1 cellular context compared by ENCODE assay signal in genomic region chr11:68748061-68748460, GRCh38.
TF ChIP-seq lines count a peak whose summit lies in the region.

No MANE protein-coding gene starts in this region.

TF ChIP-seq in GM23338, 12 proteins besides CTCF, POLR2A, EP300 and RAD21 (continued from another document):
- TF ChIP-seq REST (IDR thresholded peaks at IDR 0.05; ENCODE audit: unreplicated experiment) (no peak), ZNF114 (CRISPR knock-in tag; IDR thresholded peaks at IDR 0.05) (no peak), POLR2AphosphoS5 (IDR thresholded peaks at IDR 0.05; ENCODE audit: low read depth) (no peak), ZNF462 (CRISPR knock-in tag; IDR thresholded peaks at IDR 0.05) (no peak), EZH2 (IDR thresholded peaks at IDR 0.05; ENCODE audit: low read depth, unreplicated experiment) (no peak)
